In genomic region chr10:62779487-62780248, GRCh38 we compare ENCODE assay signal across 9 cellular contexts. TPM values are rescaled to one million over a fixed set of nuclear protein-coding genes. Genes with fewer than 3 reads are reported as not detected.
DNase-seq lines count a peak whose midpoint lies in the region; ATAC-seq lines count a peak whose summit lies in the region.
"Had no signal": no experiment of that assay in that cellular context is flagged by ENCODE, and none has a peak within 500 bp of the region (broad histone marks: within the 10 kb centered on the region; RNA-seq: fewer than 3 reads in every experiment).

No MANE protein-coding gene starts in this region.

- ATAC-seq in GM18909 (IDR thresholded peaks at IDR 0.05; ENCODE audit: poor library complexity, unreplicated experiment) (peak; percentile 96), HG03095 (IDR thresholded peaks at IDR 0.05; ENCODE audit: unreplicated experiment) (peak; percentile 95), Right ventricle myocardium inferior (no peak)
- peak; percentile 95 to 97 for ATAC-seq in activated CD4-positive, CD25-positive, alpha-beta regulatory T cell treated with anti-CD3 and anti-CD28 coated beads, Interleukin-2, amount 50 U/mL, for 24 hours

- intact Hi-C loops in Right ventricle myocardium inferior (cut with DNase I): no loop called here

- DNase-seq in effector CD8-positive, alpha-beta T cell (lab: John Stamatoyannopoulos, UW): peak; percentile 72
- DNase-seq in stimulated activated CD8-positive, alpha-beta memory T cell treated with anti-CD3 and anti-CD28 coated beads, Interleukin-7, amount 100 ng/mL, for 4 hours (ENCODE audit: low read depth in 2 of 2): peak; percentile 84 to 90
- DNase-seq in Right ventricle myocardium inferior (ENCODE audit: missing footprints) (no peak), UCSD-AML1 (lab: John Stamatoyannopoulos, UW; ENCODE audit: unreplicated experiment) (no peak), SHP77 (lab: John Stamatoyannopoulos, UW) (no peak)
- DNase-seq: right lobe of liver had no signal

RNA-seq across cellular contexts. Expression of gene ADO, which starts 24.9 kb away (rescaled TPM):
- 16.3 TPM for total RNA-seq in Right ventricle myocardium inferior

RNA-seq across cellular contexts. Expression of gene EGR2, which starts 36.5 kb away (rescaled TPM):
- 1.0 TPM for total RNA-seq in Right ventricle myocardium inferior

Comparison
In these comparisons a context has a peak if more than half of its experiments do, and no peak if none do; other contexts are left out.
1. DNase-seq: peak in effector CD8-positive, alpha-beta T cell (single experiment) and stimulated activated CD8-positive, alpha-beta memory T cell treated with anti-CD3 and anti-CD28 coated beads, Interleukin-7, amount 100 ng/mL, for 4 hours (2 of 2); none in Right ventricle myocardium inferior (single experiment), UCSD-AML1 (single experiment) and SHP77 (0 of 2).